Comparison of ENCODE assay signal across 12 cellular contexts in genomic region chr14:31243860-31244259, GRCh38. TPM values are rescaled to one million over a fixed set of nuclear protein-coding genes. Genes with fewer than 3 reads are reported as not detected.
DNase-seq lines count a peak whose midpoint lies in the region; ATAC-seq and TF ChIP-seq lines count a peak whose summit lies in the region.
"Had no signal": no experiment of that assay in that cellular context is flagged by ENCODE, and none has a peak within 500 bp of the region (broad histone marks: within the 10 kb centered on the region; RNA-seq: fewer than 3 reads in every experiment).

No MANE protein-coding gene starts in this region.

- H3K9me3 Mint-ChIP-seq in activated CD4-positive, alpha-beta T cell treated with anti-CD3 and anti-CD28 coated beads, Interleukin-2, amount 10 ng/mL, durations not matched to agents 24 days and 14 days = no peaks in the 10 kb centered on the region
- H3K9me3 Mint-ChIP-seq: brain had no signal

- H3K4me3 ChIP-seq in Peyer's patch = no peak overlapping the region
- no peak overlapping the region for H3K4me3 ChIP-seq in sigmoid colon

- peaks cover 0 to 6% (median 0%) of the 10 kb centered on the region in 4 donors for H3K4me1 ChIP-seq in Peyer's patch
- H3K4me1 ChIP-seq in foreskin keratinocyte = peaks cover 5% of the 10 kb centered on the region
- H3K4me1 ChIP-seq in sigmoid colon = peaks cover 0 to 14% (median 12%) of the 10 kb centered on the region in 4 donors

- peak; percentile 2 to 12 for DNase-seq in activated CD4-positive, alpha-beta T cell treated with anti-CD3 and anti-CD28 coated beads, Interleukin-2, amount 50 U/mL, for 4 hours
- no peak for DNase-seq in activated CD4-positive, alpha-beta T cell treated with anti-CD3 and anti-CD28 coated beads, Interleukin-2, amount 10 ng/mL, durations not matched to agents 24 days and 14 days
- DNase-seq in Peyer's patch = peak in 2 of 3 donors; percentile 54 to 80
- peak; percentile 94 to 98 for DNase-seq in foreskin keratinocyte
- DNase-seq in stimulated activated CD4-positive, alpha-beta T cell treated with anti-CD3 and anti-CD28 coated beads, Interleukin-2, amount 100 ng/mL, for 48 hours = peak; percentile 2 to 4
- no peak for DNase-seq in sigmoid colon
- no peak for DNase-seq in Ammon's horn (ENCODE audit: low spot score)
- DNase-seq: DMS79 treated with DMSO at 0.1 percent for 48 hours, NCI-H1092 treated with DMSO at 0.1 percent for 48 hours, NCI-H774 had no signal

- no peaks in the 10 kb centered on the region for H3K36me3 Mint-ChIP-seq in activated CD4-positive, alpha-beta T cell treated with anti-CD3 and anti-CD28 coated beads, Interleukin-2, amount 10 ng/mL, durations not matched to agents 24 days and 14 days (ENCODE audit: low read depth)
- H3K36me3 Mint-ChIP-seq: brain had no signal

- 39 to 75% methylated on average over 8 of the region's 8 CpGs for WGBS in sigmoid colon, 2 donors

- TF ChIP-seq POLR2A in Peyer's patch (IDR thresholded peaks at IDR 0.05) (no peak), sigmoid colon (IDR thresholded peaks at IDR 0.05) (no peak)

- no peak overlapping the region for H3K27ac Mint-ChIP-seq in activated CD4-positive, alpha-beta T cell treated with anti-CD3 and anti-CD28 coated beads, Interleukin-2, amount 10 ng/mL, durations not matched to agents 24 days and 14 days
- H3K27ac Mint-ChIP-seq: brain had no signal

- H3K36me3 ChIP-seq in Peyer's patch (no peaks in the 10 kb centered on the region), sigmoid colon (no peaks in the 10 kb centered on the region)

- intact Hi-C loops in activated CD4-positive, alpha-beta T cell treated with anti-CD3 and anti-CD28 coated beads, Interleukin-2, amount 10 ng/mL, durations not matched to agents 24 days and 14 days (cut with micrococcal nuclease) = no loop called here
- intact Hi-C loops in sigmoid colon (cut with DNase I) = no loop called here

- H3K9me3 ChIP-seq in Peyer's patch (no peaks in the 10 kb centered on the region), sigmoid colon (no peaks in the 10 kb centered on the region)

- TF ChIP-seq CTCF in Peyer's patch (IDR thresholded peaks at IDR 0.05) = no peak
- no peak for TF ChIP-seq CTCF in foreskin keratinocyte (conservative IDR thresholded peaks at IDR 0.05)
- TF ChIP-seq CTCF in sigmoid colon (IDR thresholded peaks at IDR 0.05) = no peak

- TF ChIP-seq EP300 in sigmoid colon (IDR thresholded peaks at IDR 0.05) = no peak

- H3K4me1 Mint-ChIP-seq in activated CD4-positive, alpha-beta T cell treated with anti-CD3 and anti-CD28 coated beads, Interleukin-2, amount 10 ng/mL, durations not matched to agents 24 days and 14 days = peaks cover 17% of the 10 kb centered on the region

- H3K27ac ChIP-seq in Peyer's patch (peak overlapping the region in 2 of 4 donors; percentile 27 to 81), foreskin keratinocyte (peak overlapping the region; percentile 85), sigmoid colon (no peak overlapping the region)

- no peaks in the 10 kb centered on the region for H3K27me3 Mint-ChIP-seq in activated CD4-positive, alpha-beta T cell treated with anti-CD3 and anti-CD28 coated beads, Interleukin-2, amount 10 ng/mL, durations not matched to agents 24 days and 14 days
- H3K27me3 Mint-ChIP-seq: brain had no signal

- ATAC-seq in foreskin keratinocyte = peak; percentile 97
- ATAC-seq in GM21737 (IDR thresholded peaks at IDR 0.05; ENCODE audit: unreplicated experiment) = no peak

- no peak overlapping the region for H3K4me3 Mint-ChIP-seq in activated CD4-positive, alpha-beta T cell treated with anti-CD3 and anti-CD28 coated beads, Interleukin-2, amount 10 ng/mL, durations not matched to agents 24 days and 14 days
- H3K4me3 Mint-ChIP-seq: brain had no signal

- H3K27me3 ChIP-seq in Peyer's patch (no peaks in the 10 kb centered on the region), foreskin keratinocyte (no peaks in the 10 kb centered on the region), sigmoid colon (no peaks in the 10 kb centered on the region)

RNA-seq across cellular contexts. Expression of gene HECTD1, which starts 36.3 kb away (rescaled TPM):
- 116 TPM in 2 replicates for total RNA-seq in activated CD4-positive, alpha-beta T cell treated with anti-CD3 and anti-CD28 coated beads, Interleukin-2, amount 10 ng/mL, durations not matched to agents 24 days and 14 days
- total RNA-seq in Peyer's patch (100 to 1,000 TPM; 183 to 293 (median 208) TPM), foreskin keratinocyte (93.4 and 98.9 TPM in 2 replicates), sigmoid colon (100 to 1,000 TPM; 152 to 186 (median 174) TPM)
- polyA plus RNA-seq in foreskin keratinocyte (26.4 and 29.4 TPM in 2 replicates), sigmoid colon (10 to 100 TPM; 30.0 to 46.7 (median 40.5) TPM)

Comparison
In these comparisons a context has a peak if more than half of its experiments do, and no peak if none do; other contexts are left out.
1. DNase-seq: peak in activated CD4-positive, alpha-beta T cell treated with anti-CD3 and anti-CD28 coated beads, Interleukin-2, amount 50 U/mL, for 4 hours (2 of 2), Peyer's patch (2 of 3), foreskin keratinocyte (2 of 2) and stimulated activated CD4-positive, alpha-beta T cell treated with anti-CD3 and anti-CD28 coated beads, Interleukin-2, amount 100 ng/mL, for 48 hours (2 of 2); none in activated CD4-positive, alpha-beta T cell treated with anti-CD3 and anti-CD28 coated beads, Interleukin-2, amount 10 ng/mL, durations not matched to agents 24 days and 14 days (single experiment), sigmoid colon (single experiment) and Ammon's horn (single experiment).